16 cellular contexts compared by ENCODE assay signal in the genomic region with DNA sequence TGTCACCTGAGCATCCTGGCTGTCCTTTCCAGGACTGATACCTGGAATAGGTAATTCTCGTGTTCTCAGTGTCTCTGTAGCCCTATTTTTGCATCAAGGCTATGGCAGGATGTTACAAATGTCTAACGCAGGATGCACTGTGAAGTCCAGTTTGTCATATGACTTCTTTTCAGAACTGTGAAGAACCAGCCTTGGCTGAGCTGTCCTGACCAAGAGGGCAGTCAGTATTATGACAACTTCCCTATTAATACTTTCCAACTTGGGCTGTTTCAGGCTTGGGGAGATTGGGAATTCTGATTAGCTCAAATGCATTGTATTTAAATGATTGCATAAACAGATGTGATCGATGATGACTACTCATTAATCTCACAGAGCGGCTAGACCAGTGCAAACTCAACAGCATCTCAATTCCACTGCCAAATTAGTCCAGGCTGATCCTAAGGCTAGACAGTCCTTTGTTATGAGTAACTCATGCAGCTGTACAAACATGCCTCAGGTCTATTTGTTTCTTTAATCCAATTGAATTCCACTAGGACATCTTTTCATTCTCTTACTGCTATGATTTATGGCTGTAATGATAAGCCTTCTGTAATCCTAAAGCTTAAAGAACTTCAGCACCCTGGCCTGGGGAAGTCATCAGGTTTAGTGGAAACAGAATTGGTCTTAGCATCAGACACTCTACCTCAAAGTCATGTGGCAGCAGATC.
DNase-seq lines count a peak whose midpoint lies in the region; ATAC-seq, FAIRE-seq and TF ChIP-seq lines count a peak whose summit lies in the region.
"Had no signal": no experiment of that assay in that cellular context is flagged by ENCODE, and none has a peak within 500 bp of the region (broad histone marks: within the 10 kb centered on the region; RNA-seq: fewer than 3 reads in every experiment).

No MANE protein-coding gene starts in this region.

- no TSS peak for BruUV-seq in endothelial cell of umbilical vein (replicated peaks; lab: Mats Ljungman, UMichigan)

- H3K27ac Mint-ChIP-seq in T-helper 17 cell: no peak overlapping the region

- H3K4me3 ChIP-seq in endothelial cell of umbilical vein (replicated peaks in 1 of 3; ENCODE audit: insufficient read depth in 1 of 3, low read depth in 1 of 3, low read length in 3 of 3) (no peak overlapping the region), retinal pigment epithelial cell (ENCODE audit: low read length) (no peak overlapping the region)
- H3K4me3 ChIP-seq: coronary artery, heart left ventricle had no signal

- H3K27me3 Mint-ChIP-seq in T-helper 17 cell: peaks cover 11% of the 10 kb centered on the region

- no peak overlapping the region for H3K4me3 Mint-ChIP-seq in T-helper 17 cell

- no peak overlapping the region for H3K27ac ChIP-seq in endothelial cell of umbilical vein (ENCODE audit: insufficient read depth, low read depth, low read length)
- H3K27ac ChIP-seq: coronary artery had no signal

- peaks cover 3% of the 10 kb centered on the region for H3K9me1 ChIP-seq in endothelial cell of umbilical vein (replicated peaks; ENCODE audit: control insufficient read depth, extremely low read depth, insufficient read depth, low read length)

- no peaks in the 10 kb centered on the region for H3K4me1 Mint-ChIP-seq in T-helper 17 cell

- no peak for ATAC-seq in T-helper 17 cell

- H3K9me3 ChIP-seq in endothelial cell of umbilical vein (replicated peaks; ENCODE audit: control insufficient read depth, insufficient read depth, low read length): no peaks in the 10 kb centered on the region
- H3K9me3 ChIP-seq in T-helper 17 cell (ENCODE audit: control insufficient read depth, low read length, poor library complexity, severe bottlenecking): no peaks in the 10 kb centered on the region
- H3K9me3 ChIP-seq: heart left ventricle had no signal

- H3K36me3 Mint-ChIP-seq in T-helper 17 cell (ENCODE audit: low read depth): no peaks in the 10 kb centered on the region

- DNase-seq in NCI-H1092 (lab: John Stamatoyannopoulos, UW): peak; percentile 7
- no peak for DNase-seq in NCI-H1092 treated with DMSO at 0.1 percent for 48 hours (lab: John Stamatoyannopoulos, UW)
- DNase-seq in NCI-H69 (lab: John Stamatoyannopoulos, UW): peak; percentile 54
- peak; percentile 80 for DNase-seq in endothelial cell of umbilical vein (ENCODE audit: low read depth, low spot score)
- DNase-seq in retinal pigment epithelial cell (ENCODE audit: low read depth): peak; percentile 74
- DNase-seq in activated CD4-positive, alpha-beta T cell treated with anti-CD3 and anti-CD28 coated beads for 1 hour: no peak
- no peak for DNase-seq in T-helper 17 cell
- DNase-seq in GM12891 (ENCODE audit: insufficient read length, low spot score): no peak
- DNase-seq: 8988T; activated CD4-positive, alpha-beta T cell treated with anti-CD3 and anti-CD28 coated beads for 4 hours; activated gamma-delta T cell; heart left ventricle; Right ventricle myocardium superior; stimulated activated CD4-positive, alpha-beta T cell treated with anti-CD3 and anti-CD28 coated beads, Interleukin-4, amount 100 ng/mL, for 24 hours had no signal

- no peaks in the 10 kb centered on the region for H4K20me1 ChIP-seq in endothelial cell of umbilical vein (replicated peaks; ENCODE audit: control insufficient read depth, extremely low read depth, insufficient read depth, low read length)

- H3K9ac ChIP-seq in endothelial cell of umbilical vein (replicated peaks; ENCODE audit: extremely low read depth, insufficient read depth, low read length): no peak overlapping the region

- no peaks in the 10 kb centered on the region for H3K27me3 ChIP-seq in endothelial cell of umbilical vein (ENCODE audit: control insufficient read depth in 2 of 2, insufficient read depth in 2 of 2, low read length in 2 of 2)
- H3K27me3 ChIP-seq: heart left ventricle had no signal

- dilution Hi-C loops in endothelial cell of umbilical vein (cut with MboI; ENCODE audit: extremely low pct_ligation_motif_present, low sequenced_read_pairs): no loop called here

- H3K4me1 ChIP-seq in endothelial cell of umbilical vein (ENCODE audit: control insufficient read depth, extremely low read depth, insufficient read depth, low read length): peaks cover 5% of the 10 kb centered on the region
- H3K4me1 ChIP-seq: heart left ventricle had no signal

- intact Hi-C loops in endothelial cell of umbilical vein (cut with micrococcal nuclease): no loop called here

- CTCF ChIA-PET in endothelial cell of umbilical vein (lab: Charles Lee): interaction anchor here (0.9 to 1.5 kb wide), 4 partner anchors 9 to 168 kb away, joined by 3 to 4 read pairs (median 3); no protein-coding TSS in a partner anchor

- no peak overlapping the region for H3K4me2 ChIP-seq in endothelial cell of umbilical vein (ENCODE audit: insufficient read depth, low read length)

- FAIRE-seq in endothelial cell of umbilical vein (lab: Jason Lieb, UNC) (peak; percentile 80), GM12891 (lab: Jason Lieb, UNC) (no peak)
- FAIRE-seq: G401.6 had no signal

- TF ChIP-seq POLR2A in endothelial cell of umbilical vein (IDR thresholded peaks at IDR 0.05; ENCODE audit: low read depth, low read length): no peak
- no peak for TF ChIP-seq POLR2A in GM12891 (IDR thresholded peaks at IDR 0.05; ENCODE audit: low read depth, low read length)

- no peaks in the 10 kb centered on the region for H3K36me3 ChIP-seq in endothelial cell of umbilical vein (ENCODE audit: control insufficient read depth in 2 of 2, extremely low read depth in 1 of 2, insufficient read depth in 2 of 2, low read length in 2 of 2)
- H3K36me3 ChIP-seq: heart left ventricle had no signal

- no peak overlapping the region for H2AFZ ChIP-seq in endothelial cell of umbilical vein (ENCODE audit: low read depth, low read length)

- TF ChIP-seq CTCF in endothelial cell of umbilical vein (IDR thresholded peaks at IDR 0.05; ENCODE audit: extremely low read depth in 1 of 2, insufficient read depth in 1 of 2, low read depth in 1 of 2, low read length in 2 of 2) (no peak), retinal pigment epithelial cell (conservative IDR thresholded peaks at IDR 0.05; ENCODE audit: low read depth, low read length) (no peak)

- POLR2A ChIA-PET in endothelial cell of umbilical vein (lab: Charles Lee): no interaction called here

- no peaks in the 10 kb centered on the region for H3K79me2 ChIP-seq in endothelial cell of umbilical vein (ENCODE audit: control insufficient read depth, insufficient read depth, low read length)

TF ChIP-seq in endothelial cell of umbilical vein, 7 proteins besides CTCF, POLR2A, EP300 and RAD21:
- TF ChIP-seq MAX (IDR thresholded peaks at IDR 0.05; ENCODE audit: insufficient read depth, insufficient read length) (no peak), FOS (IDR thresholded peaks at IDR 0.05; ENCODE audit: borderline replicate concordance, insufficient read depth, low read length) (peak; percentile 10), MYC (IDR thresholded peaks at IDR 0.05; ENCODE audit: low read depth, low read length) (no peak), GATA2 (IDR thresholded peaks at IDR 0.05; ENCODE audit: insufficient read depth, insufficient read length, low read depth, low read length) (peak; percentile 80), POLR2AphosphoS5 (IDR thresholded peaks at IDR 0.05; ENCODE audit: insufficient read depth, low read depth, low read length) (no peak), EZH2 (IDR thresholded peaks at IDR 0.05; ENCODE audit: borderline replicate concordance, low read depth, low read length, severe bottlenecking) (no peak), JUN (IDR thresholded peaks at IDR 0.05; ENCODE audit: borderline replicate concordance, insufficient read depth, insufficient read length, low read depth) (peak; percentile 33)

TF ChIP-seq in GM12891, 5 proteins besides CTCF, POLR2A, EP300 and RAD21:
- TF ChIP-seq POU2F2 (IDR thresholded peaks at IDR 0.05; ENCODE audit: low read depth, low read length) (no peak), TAF1 (IDR thresholded peaks at IDR 0.05; ENCODE audit: low read depth, low read length) (no peak), PAX5 (IDR thresholded peaks at IDR 0.05; ENCODE audit: insufficient read depth, low read length, severe bottlenecking) (no peak), POLR2AphosphoS5 (IDR thresholded peaks at IDR 0.05; ENCODE audit: low read depth, low read length) (no peak)
TF ChIP-seq in GM12891: peak in this region for 0.

Comparison
In these comparisons a context has a peak if more than half of its experiments do, and no peak if none do; other contexts are left out.
1. DNase-seq: peak in NCI-H1092 (single experiment), NCI-H69 (single experiment), endothelial cell of umbilical vein (single experiment) and retinal pigment epithelial cell (single experiment); none in NCI-H1092 treated with DMSO at 0.1 percent for 48 hours (single experiment), activated CD4-positive, alpha-beta T cell treated with anti-CD3 and anti-CD28 coated beads for 1 hour (single experiment), T-helper 17 cell (0 of 3) and GM12891 (single experiment).